8 cellular contexts compared by ENCODE assay signal in genomic region chr11:119030029-119030328, GRCh38. TPM values are rescaled to one million over a fixed set of nuclear protein-coding genes. Genes with fewer than 3 reads are reported as not detected.
A peak's percentile ranks its signal among the peaks of the same experiment; 100 is the strongest.
DNase-seq lines count a peak whose midpoint lies in the region; ATAC-seq, FAIRE-seq and TF ChIP-seq lines count a peak whose summit lies in the region.

No MANE protein-coding gene starts in this region.

- H3K4me3 Mint-ChIP-seq in activated T-helper 17 cell treated with anti-CD3 and anti-CD28 coated beads, Interleukin-2, amount 50 U/mL, for 72 hours = peak overlapping the region; percentile 84

- peaks cover 16 to 22% of the 10 kb centered on the region in 2 experiments for H3K36me3 ChIP-seq in keratinocyte (ENCODE audit: control insufficient read depth in 2 of 2, extremely low read depth in 1 of 2, insufficient read depth in 2 of 2, low read length in 2 of 2)

- no peaks in the 10 kb centered on the region for H4K20me1 ChIP-seq in keratinocyte (ENCODE audit: control insufficient read depth, extremely low read depth, insufficient read depth, low read length)

- H3K27ac ChIP-seq in keratinocyte (ENCODE audit: control insufficient read depth, insufficient read depth, low read length) (peak overlapping the region; percentile 78), substantia nigra (ENCODE audit: low read depth, low read length, poor library complexity, severe bottlenecking) (peak overlapping the region; percentile 83)

- peaks cover 14% of the 10 kb centered on the region for H3K4me1 Mint-ChIP-seq in activated T-helper 17 cell treated with anti-CD3 and anti-CD28 coated beads, Interleukin-2, amount 50 U/mL, for 72 hours

- peaks cover 29% of the 10 kb centered on the region for H3K36me3 Mint-ChIP-seq in activated T-helper 17 cell treated with anti-CD3 and anti-CD28 coated beads, Interleukin-2, amount 50 U/mL, for 72 hours (ENCODE audit: low read depth)

- no peaks in the 10 kb centered on the region for H3K9me3 Mint-ChIP-seq in activated T-helper 17 cell treated with anti-CD3 and anti-CD28 coated beads, Interleukin-2, amount 50 U/mL, for 72 hours

- H2AFZ ChIP-seq in keratinocyte (ENCODE audit: control insufficient read depth, low read length) = peak overlapping the region; percentile 21

- H3K4me1 ChIP-seq in keratinocyte (ENCODE audit: control insufficient read depth, extremely low read depth, insufficient read depth, low read length) = peaks cover 14% of the 10 kb centered on the region

- TF ChIP-seq CTCF in keratinocyte (optimal IDR thresholded peaks at IDR 0.05 in 1 of 3, IDR thresholded peaks at IDR 0.05 in 1 of 3, conservative IDR thresholded peaks at IDR 0.05 in 1 of 3; ENCODE audit: extremely low read depth in 1 of 3, insufficient read depth in 2 of 3, low read length in 3 of 3) = no peak

- H3K9ac ChIP-seq in keratinocyte (ENCODE audit: control insufficient read depth, extremely low read depth, insufficient read depth, low read length) = peak overlapping the region; percentile 86

- FAIRE-seq in keratinocyte (lab: Jason Lieb, UNC) = no peak

- ATAC-seq in GM19324 (IDR thresholded peaks at IDR 0.05; ENCODE audit: low FRiP score, unreplicated experiment) (peak; percentile 9), HG02981 (IDR thresholded peaks at IDR 0.05; ENCODE audit: unreplicated experiment) (peak; percentile 6)
- peak; percentile 8 for ATAC-seq in activated T-helper 17 cell treated with anti-CD3 and anti-CD28 coated beads, Interleukin-2, amount 50 U/mL, for 72 hours (replicated peaks)

- no peak for DNase-seq in keratinocyte (ENCODE audit: low read depth, low spot score)
- peak in 1 of 49 donors; percentile 44 for DNase-seq in substantia nigra (lab: John Stamatoyannopoulos, UW)
- DNase-seq in GF-D8 (lab: John Stamatoyannopoulos, UW) = no peak
- no peak for DNase-seq in kidney glomerular epithelial cell (lab: John Stamatoyannopoulos, UW)
- no peak for DNase-seq in CD1c-positive myeloid dendritic cell (ENCODE audit: extremely low spot score)

- H3K27me3 ChIP-seq in keratinocyte (ENCODE audit: control insufficient read depth, extremely low read depth, insufficient read depth, low read length) = no peaks in the 10 kb centered on the region

- no peaks in the 10 kb centered on the region for H3K27me3 Mint-ChIP-seq in activated T-helper 17 cell treated with anti-CD3 and anti-CD28 coated beads, Interleukin-2, amount 50 U/mL, for 72 hours

- dilution Hi-C loops in keratinocyte (cut with MboI; ENCODE audit: extremely low pct_ligation_motif_present, low sequenced_read_pairs) = no loop called here

- peak overlapping the region; percentile 54 to 86 (median 84) for H3K4me3 ChIP-seq in keratinocyte (ENCODE audit: control insufficient read depth in 2 of 3, extremely low read depth in 1 of 3, insufficient read depth in 2 of 3, low read depth in 1 of 3, low read length in 3 of 3)

- no peaks in the 10 kb centered on the region for H3K9me3 ChIP-seq in keratinocyte (ENCODE audit: control insufficient read depth, low read depth, low read length)

- H3K9me1 ChIP-seq in keratinocyte (ENCODE audit: control insufficient read depth, extremely low read depth, insufficient read depth, low read length) = no peaks in the 10 kb centered on the region

- peak overlapping the region; percentile 95 for H3K4me2 ChIP-seq in keratinocyte (ENCODE audit: control insufficient read depth, extremely low read depth, insufficient read depth, low read depth, low read length)

- H3K27ac Mint-ChIP-seq in activated T-helper 17 cell treated with anti-CD3 and anti-CD28 coated beads, Interleukin-2, amount 50 U/mL, for 72 hours = peak overlapping the region; percentile 78

- peaks cover 9% of the 10 kb centered on the region for H3K79me2 ChIP-seq in keratinocyte (ENCODE audit: control insufficient read depth, insufficient read depth, low read length)

RNA-seq across cellular contexts. Expression of gene SLC37A4, which starts 0.7 kb away (rescaled TPM):
- 10 to 100 TPM; 28.1 to 36.8 TPM for total RNA-seq in activated T-helper 17 cell treated with anti-CD3 and anti-CD28 coated beads, Interleukin-2, amount 50 U/mL, for 72 hours
- 17.0 to 25.0 TPM (median 20.2 TPM) in 3 replicates for polyA plus RNA-seq in keratinocyte
- 5.4 TPM for polyA plus RNA-seq in keratinocyte (2011; ENCODE audit: low read depth)
- 9.3 and 11.7 TPM in 2 replicates for polyA plus RNA-seq in keratinocyte (2011; cell fraction: cytosol; rRNA removed)
- 38.3 and 38.4 TPM in 2 replicates for polyA plus RNA-seq in keratinocyte (2011; cell fraction: nucleus; rRNA removed)
- 10.2 and 14.9 TPM in 2 replicates for polyA plus RNA-seq in keratinocyte (2012; ENCODE audit: low replicate concordance)
- polyA minus RNA-seq in keratinocyte = 29.9 to 39.6 TPM (median 30.5 TPM) in 3 replicates
- 11.5 TPM for polyA minus RNA-seq in keratinocyte (2011; cell fraction: cytosol; rRNA and poly(A)+ RNA removed)
- 11.9 and 14.5 TPM in 2 replicates for polyA minus RNA-seq in keratinocyte (2011; cell fraction: nucleus; rRNA and poly(A)+ RNA removed)

RNA-seq across cellular contexts. Expression of gene TRAPPC4, which starts 11.4 kb away (rescaled TPM):
- total RNA-seq in activated T-helper 17 cell treated with anti-CD3 and anti-CD28 coated beads, Interleukin-2, amount 50 U/mL, for 72 hours = 10 to 100 TPM; 75.2 to 77.6 TPM
- polyA plus RNA-seq in keratinocyte = 113 to 121 TPM (median 119 TPM) in 3 replicates
- polyA plus RNA-seq in keratinocyte (2011; ENCODE audit: low read depth) = 39.0 TPM
- polyA plus RNA-seq in keratinocyte (2011; cell fraction: cytosol; rRNA removed) = 94.7 and 148 TPM in 2 replicates
- 102 and 109 TPM in 2 replicates for polyA plus RNA-seq in keratinocyte (2011; cell fraction: nucleus; rRNA removed)
- polyA plus RNA-seq in keratinocyte (2012; ENCODE audit: low replicate concordance) = 77.7 and 104 TPM in 2 replicates
- 61.2 to 78.1 TPM (median 68.5 TPM) in 3 replicates for polyA minus RNA-seq in keratinocyte
- 26.9 TPM for polyA minus RNA-seq in keratinocyte (2011; cell fraction: cytosol; rRNA and poly(A)+ RNA removed)
- polyA minus RNA-seq in keratinocyte (2011; cell fraction: nucleus; rRNA and poly(A)+ RNA removed) = 25.5 and 29.6 TPM in 2 replicates

RNA-seq across cellular contexts. Expression of gene RPS25, which starts 11.8 kb away (rescaled TPM):
- 1,000 to 10,000 TPM; 1,597 to 2,232 TPM for total RNA-seq in activated T-helper 17 cell treated with anti-CD3 and anti-CD28 coated beads, Interleukin-2, amount 50 U/mL, for 72 hours
- polyA plus RNA-seq in keratinocyte = 650 to 2,463 TPM (median 978 TPM) in 3 replicates
- polyA plus RNA-seq in keratinocyte (2011; ENCODE audit: low read depth) = 1,677 TPM
- 2,647 and 3,511 TPM in 2 replicates for polyA plus RNA-seq in keratinocyte (2011; cell fraction: cytosol; rRNA removed)
- polyA plus RNA-seq in keratinocyte (2011; cell fraction: nucleus; rRNA removed) = 639 and 1,109 TPM in 2 replicates
- 932 and 1,579 TPM in 2 replicates for polyA plus RNA-seq in keratinocyte (2012; ENCODE audit: low replicate concordance)
- polyA minus RNA-seq in keratinocyte = 21.1 to 230 TPM (median 131 TPM) in 3 replicates
- 460 TPM for polyA minus RNA-seq in keratinocyte (2011; cell fraction: cytosol; rRNA and poly(A)+ RNA removed)
- 30.3 and 51.6 TPM in 2 replicates for polyA minus RNA-seq in keratinocyte (2011; cell fraction: nucleus; rRNA and poly(A)+ RNA removed)

RNA-seq across cellular contexts. Expression of gene HYOU1, which starts 27.0 kb away (rescaled TPM):
- total RNA-seq in activated T-helper 17 cell treated with anti-CD3 and anti-CD28 coated beads, Interleukin-2, amount 50 U/mL, for 72 hours = 100 to 1,000 TPM in 1 of 2 donors, 10 to 100 TPM in 1; 67.7 to 117 TPM
- 103 to 170 TPM (median 119 TPM) in 3 replicates for polyA plus RNA-seq in keratinocyte
- 85.0 TPM for polyA plus RNA-seq in keratinocyte (2011; ENCODE audit: low read depth)
- polyA plus RNA-seq in keratinocyte (2011; cell fraction: cytosol; rRNA removed) = 39.4 and 45.4 TPM in 2 replicates
- polyA plus RNA-seq in keratinocyte (2011; cell fraction: nucleus; rRNA removed) = 273 and 306 TPM in 2 replicates
- 50.1 and 123 TPM in 2 replicates for polyA plus RNA-seq in keratinocyte (2012; ENCODE audit: low replicate concordance)
- polyA minus RNA-seq in keratinocyte = 192 to 294 TPM (median 194 TPM) in 3 replicates
- polyA minus RNA-seq in keratinocyte (2011; cell fraction: cytosol; rRNA and poly(A)+ RNA removed) = 56.6 TPM
- polyA minus RNA-seq in keratinocyte (2011; cell fraction: nucleus; rRNA and poly(A)+ RNA removed) = 119 and 178 TPM in 2 replicates

RNA-seq across cellular contexts. Expression of gene CENATAC, which starts 32.0 kb away (rescaled TPM):
- 10 to 100 TPM; 38.9 to 44.8 TPM for total RNA-seq in activated T-helper 17 cell treated with anti-CD3 and anti-CD28 coated beads, Interleukin-2, amount 50 U/mL, for 72 hours
- 11.9 to 22.6 TPM (median 14.9 TPM) in 3 replicates for polyA plus RNA-seq in keratinocyte
- polyA plus RNA-seq in keratinocyte (2011; ENCODE audit: low read depth) = 18.2 TPM
- 2.7 and 3.6 TPM in 2 replicates for polyA plus RNA-seq in keratinocyte (2011; cell fraction: cytosol; rRNA removed)
- polyA plus RNA-seq in keratinocyte (2011; cell fraction: nucleus; rRNA removed) = 60.5 and 67.0 TPM in 2 replicates
- 7.9 and 17.4 TPM in 2 replicates for polyA plus RNA-seq in keratinocyte (2012; ENCODE audit: low replicate concordance)
- 4.3 to 27.3 TPM (median 16.1 TPM) in 3 replicates for polyA minus RNA-seq in keratinocyte
- 2.7 TPM for polyA minus RNA-seq in keratinocyte (2011; cell fraction: cytosol; rRNA and poly(A)+ RNA removed)
- polyA minus RNA-seq in keratinocyte (2011; cell fraction: nucleus; rRNA and poly(A)+ RNA removed) = 23.1 and 42.0 TPM in 2 replicates
